ENCODE assay signal across 21 cellular contexts in the genomic region with DNA sequence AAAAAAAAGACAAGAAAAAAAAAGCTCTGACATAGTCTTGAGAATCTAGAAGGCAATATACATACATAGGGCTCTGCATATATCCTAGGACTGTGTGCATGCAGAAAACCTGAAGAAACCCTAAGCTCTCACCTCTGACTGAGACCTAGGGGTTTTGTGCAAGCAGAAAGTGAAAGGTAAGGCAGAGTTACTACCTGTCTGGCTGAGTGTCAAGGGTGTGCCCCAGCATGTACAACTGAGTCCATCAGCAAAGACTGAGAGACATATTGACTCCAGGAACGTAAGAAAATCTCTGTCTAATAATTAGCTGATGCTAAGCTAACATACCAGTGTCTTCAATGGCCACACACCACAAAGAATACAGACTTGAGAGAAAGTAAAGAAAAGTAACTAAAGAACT.
"Had no signal": no experiment of that assay in that cellular context is flagged by ENCODE, and none has a peak within 500 bp of the region (broad histone marks: within the 10 kb centered on the region; RNA-seq: fewer than 3 reads in every experiment).

No MANE protein-coding gene starts in this region.

- FAIRE-seq: astrocyte, K562, RCC 7860 had no signal

- DNase-seq: activated B cell treated with CpG ODN at 0.5 μM for 24 hours; activated CD4-positive, alpha-beta T cell treated with anti-CD3 and anti-CD28 coated beads for 1 hour; activated CD4-positive, alpha-beta T cell treated with anti-CD3 and anti-CD28 coated beads, Interleukin-2, amount 10 ng/mL, durations not matched to agents 24 days and 14 days; activated CD4-positive, alpha-beta T cell treated with anti-CD3 and anti-CD28 coated beads, Interleukin-2, amount 50 U/mL, for 48 hours; activated CD8-positive, alpha-beta memory T cell treated with anti-CD3 and anti-CD28 coated beads, Interleukin-2, amount 50 U/mL, for 4 hours; activated gamma-delta T cell treated with Interleukin-2 at 50 U/mL for 16 hours; activated T-cell treated with anti-CD3 and anti-CD28 coated beads, Interleukin-2, amount 50 U/mL, for 72 hours; amygdala; Kasumi-1; NCI-H1105 treated with DMSO at 0.1 percent for 48 hours; NCI-H1436 treated with DMSO at 0.1 percent for 48 hours; NCI-H187 treated with DMSO at 0.1 percent for 48 hours; NCI-H2081 treated with DMSO at 0.1 percent for 48 hours; NCI-H446; NCI-H524; SHP77 had no signal

- H3K27ac ChIP-seq: SJSA1 had no signal

- H3K4me1 ChIP-seq: SJSA1 had no signal

- H3K36me3 ChIP-seq: SJSA1 had no signal

- H3K27me3 ChIP-seq: SJSA1 had no signal

- H3K4me3 ChIP-seq: K562, SJSA1 had no signal

- ATAC-seq: activated T-cell treated with anti-CD3 and anti-CD28 coated beads, Interleukin-2, amount 50 U/mL, for 72 hours; K562; SK-N-SH treated with all-trans-retinoic acid at 6 μM for 48 hours had no signal
